Comparison of ENCODE assay signal across 1 cellular context in genomic region chr12:51238510-51239334, GRCh38.
TF ChIP-seq lines count a peak whose summit lies in the region.

Gene DAZAP2 (plus strand): TSS chr12:51238826. CDS start chr12:51238908, 82 bp downstream.

TF ChIP-seq in K562, 482 proteins besides CTCF, POLR2A, EP300 and RAD21 (continued from another document and continues in another):
- TF ChIP-seq BRF2 (IDR thresholded peaks at IDR 0.05; ENCODE audit: borderline replicate concordance, insufficient read depth, insufficient read length) (no peak), MAFG (tag; conservative IDR thresholded peaks at IDR 0.05) (no peak), EWSR1 (IDR thresholded peaks at IDR 0.05; ENCODE audit: borderline replicate concordance, low read depth, partially characterized antibody) (no peak), HMG20B (CRISPR knock-in tag; IDR thresholded peaks at IDR 0.05) (no peak), ZNF354B (CRISPR knock-in tag; IDR thresholded peaks at IDR 0.05) (no peak), MXI1 (IDR thresholded peaks at IDR 0.05; ENCODE audit: low read depth, low read length) (no peak), RBM15 (IDR thresholded peaks at IDR 0.05; ENCODE audit: insufficient read depth, low read length) (no peak), FUS (optimal IDR thresholded peaks at IDR 0.05; ENCODE audit: low read depth, low read length) (no peak), TEAD2 (tag; IDR thresholded peaks at IDR 0.05) (no peak), BDP1 (IDR thresholded peaks at IDR 0.05; ENCODE audit: insufficient read depth, insufficient read length) (no peak), GATAD2A (IDR thresholded peaks at IDR 0.05) (peak; percentile 53; the same call in 1 of the 2 replicates), POU5F1 (IDR thresholded peaks at IDR 0.05; ENCODE audit: borderline replicate concordance, low read depth, low read length, partially characterized antibody) (peak; percentile 35), KDM1A (IDR thresholded peaks at IDR 0.05) (no peak), ZBTB1 (CRISPR knock-in tag; IDR thresholded peaks at IDR 0.05; ENCODE audit: borderline replicate concordance, low read depth) (no peak; the same call in 1 of the 2 replicates), TAF7 (tag; IDR thresholded peaks at IDR 0.05) (peak; percentile 93), FOXK1 (CRISPR knock-in tag; IDR thresholded peaks at IDR 0.05; ENCODE audit: borderline replicate concordance) (0 out of 2 replicates have a peak, but pooled peaks have one; percentile 11), ZNF407 (IDR thresholded peaks at IDR 0.05; ENCODE audit: low read depth) (no peak), SRSF3 (IDR thresholded peaks at IDR 0.05; ENCODE audit: insufficient read depth, low read length) (peak; percentile 97; the same call in 1 of the 2 replicates), ZBTB17 (CRISPR knock-in tag; IDR thresholded peaks at IDR 0.05) (no peak), MTA3 (IDR thresholded peaks at IDR 0.05; ENCODE audit: borderline replicate concordance) (peak; percentile 89), ZNF75A (CRISPR knock-in tag; IDR thresholded peaks at IDR 0.05) (no peak), FOS (IDR thresholded peaks at IDR 0.05; ENCODE audit: extremely low read depth, insufficient read length) (peak; percentile 99), ZBTB49 (CRISPR knock-in tag; IDR thresholded peaks at IDR 0.05; ENCODE audit: borderline replicate concordance) (no peak), TSHZ1 (CRISPR knock-in tag; IDR thresholded peaks at IDR 0.05) (no peak), ZSCAN32 (CRISPR knock-in tag; IDR thresholded peaks at IDR 0.05) (no peak), BRD9 (IDR thresholded peaks at IDR 0.05; ENCODE audit: low read depth, partially characterized antibody) (no peak), CC2D1A (IDR thresholded peaks at IDR 0.05) (no peak), ZNF121 (CRISPR knock-in tag; conservative IDR thresholded peaks at IDR 0.05) (no peak), IRF1 (CRISPR knock-in tag; IDR thresholded peaks at IDR 0.05; ENCODE audit: borderline replicate concordance) (no peak), MAFF (IDR thresholded peaks at IDR 0.05; ENCODE audit: low read length) (no peak), IFI16 (CRISPR knock-in tag; IDR thresholded peaks at IDR 0.05) (no peak), EP400 (IDR thresholded peaks at IDR 0.05) (peak; percentile 95)
- TF ChIP-seq, protein P1, sequence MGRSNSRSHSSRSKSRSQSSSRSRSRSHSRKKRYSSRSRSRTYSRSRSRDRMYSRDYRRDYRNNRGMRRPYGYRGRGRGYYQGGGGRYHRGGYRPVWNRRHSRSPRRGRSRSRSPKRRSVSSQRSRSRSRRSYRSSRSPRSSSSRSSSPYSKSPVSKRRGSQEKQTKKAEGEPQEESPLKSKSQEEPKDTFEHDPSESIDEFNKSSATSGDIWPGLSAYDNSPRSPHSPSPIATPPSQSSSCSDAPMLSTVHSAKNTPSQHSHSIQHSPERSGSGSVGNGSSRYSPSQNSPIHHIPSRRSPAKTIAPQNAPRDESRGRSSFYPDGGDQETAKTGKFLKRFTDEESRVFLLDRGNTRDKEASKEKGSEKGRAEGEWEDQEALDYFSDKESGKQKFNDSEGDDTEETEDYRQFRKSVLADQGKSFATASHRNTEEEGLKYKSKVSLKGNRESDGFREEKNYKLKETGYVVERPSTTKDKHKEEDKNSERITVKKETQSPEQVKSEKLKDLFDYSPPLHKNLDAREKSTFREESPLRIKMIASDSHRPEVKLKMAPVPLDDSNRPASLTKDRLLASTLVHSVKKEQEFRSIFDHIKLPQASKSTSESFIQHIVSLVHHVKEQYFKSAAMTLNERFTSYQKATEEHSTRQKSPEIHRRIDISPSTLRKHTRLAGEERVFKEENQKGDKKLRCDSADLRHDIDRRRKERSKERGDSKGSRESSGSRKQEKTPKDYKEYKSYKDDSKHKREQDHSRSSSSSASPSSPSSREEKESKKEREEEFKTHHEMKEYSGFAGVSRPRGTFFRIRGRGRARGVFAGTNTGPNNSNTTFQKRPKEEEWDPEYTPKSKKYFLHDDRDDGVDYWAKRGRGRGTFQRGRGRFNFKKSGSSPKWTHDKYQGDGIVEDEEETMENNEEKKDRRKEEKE (IDR thresholded peaks at IDR 0.05; ENCODE audit: borderline replicate concordance in 1 of 2, control insufficient read depth in 1 of 2, low read depth in 2 of 2, low read length in 1 of 2): no peak
